1 cellular context compared by ENCODE assay signal in the genomic region with DNA sequence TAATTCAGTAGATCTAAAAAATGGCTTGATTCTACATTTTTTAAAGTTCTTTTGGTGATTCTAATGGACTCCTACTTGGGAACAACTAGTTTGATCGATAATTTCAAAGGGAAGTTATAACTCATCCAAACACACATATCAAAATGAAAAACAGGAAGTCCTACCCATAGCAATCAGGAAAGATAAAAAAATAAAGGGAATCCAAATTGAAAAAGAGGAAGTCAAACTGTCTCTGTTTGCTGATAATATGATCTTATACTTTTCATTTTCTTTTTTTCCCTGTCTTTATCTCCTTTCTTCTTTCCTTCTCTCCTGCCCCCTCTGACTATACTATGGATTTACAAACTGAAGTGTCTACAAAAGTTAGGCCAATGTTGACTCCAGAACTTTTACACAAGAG.
TF ChIP-seq lines count a peak whose summit lies in the region.

No MANE protein-coding gene starts in this region.

TF ChIP-seq in K562, 482 proteins besides CTCF, POLR2A, EP300 and RAD21 (continued from another document):
- TF ChIP-seq, protein P1, sequence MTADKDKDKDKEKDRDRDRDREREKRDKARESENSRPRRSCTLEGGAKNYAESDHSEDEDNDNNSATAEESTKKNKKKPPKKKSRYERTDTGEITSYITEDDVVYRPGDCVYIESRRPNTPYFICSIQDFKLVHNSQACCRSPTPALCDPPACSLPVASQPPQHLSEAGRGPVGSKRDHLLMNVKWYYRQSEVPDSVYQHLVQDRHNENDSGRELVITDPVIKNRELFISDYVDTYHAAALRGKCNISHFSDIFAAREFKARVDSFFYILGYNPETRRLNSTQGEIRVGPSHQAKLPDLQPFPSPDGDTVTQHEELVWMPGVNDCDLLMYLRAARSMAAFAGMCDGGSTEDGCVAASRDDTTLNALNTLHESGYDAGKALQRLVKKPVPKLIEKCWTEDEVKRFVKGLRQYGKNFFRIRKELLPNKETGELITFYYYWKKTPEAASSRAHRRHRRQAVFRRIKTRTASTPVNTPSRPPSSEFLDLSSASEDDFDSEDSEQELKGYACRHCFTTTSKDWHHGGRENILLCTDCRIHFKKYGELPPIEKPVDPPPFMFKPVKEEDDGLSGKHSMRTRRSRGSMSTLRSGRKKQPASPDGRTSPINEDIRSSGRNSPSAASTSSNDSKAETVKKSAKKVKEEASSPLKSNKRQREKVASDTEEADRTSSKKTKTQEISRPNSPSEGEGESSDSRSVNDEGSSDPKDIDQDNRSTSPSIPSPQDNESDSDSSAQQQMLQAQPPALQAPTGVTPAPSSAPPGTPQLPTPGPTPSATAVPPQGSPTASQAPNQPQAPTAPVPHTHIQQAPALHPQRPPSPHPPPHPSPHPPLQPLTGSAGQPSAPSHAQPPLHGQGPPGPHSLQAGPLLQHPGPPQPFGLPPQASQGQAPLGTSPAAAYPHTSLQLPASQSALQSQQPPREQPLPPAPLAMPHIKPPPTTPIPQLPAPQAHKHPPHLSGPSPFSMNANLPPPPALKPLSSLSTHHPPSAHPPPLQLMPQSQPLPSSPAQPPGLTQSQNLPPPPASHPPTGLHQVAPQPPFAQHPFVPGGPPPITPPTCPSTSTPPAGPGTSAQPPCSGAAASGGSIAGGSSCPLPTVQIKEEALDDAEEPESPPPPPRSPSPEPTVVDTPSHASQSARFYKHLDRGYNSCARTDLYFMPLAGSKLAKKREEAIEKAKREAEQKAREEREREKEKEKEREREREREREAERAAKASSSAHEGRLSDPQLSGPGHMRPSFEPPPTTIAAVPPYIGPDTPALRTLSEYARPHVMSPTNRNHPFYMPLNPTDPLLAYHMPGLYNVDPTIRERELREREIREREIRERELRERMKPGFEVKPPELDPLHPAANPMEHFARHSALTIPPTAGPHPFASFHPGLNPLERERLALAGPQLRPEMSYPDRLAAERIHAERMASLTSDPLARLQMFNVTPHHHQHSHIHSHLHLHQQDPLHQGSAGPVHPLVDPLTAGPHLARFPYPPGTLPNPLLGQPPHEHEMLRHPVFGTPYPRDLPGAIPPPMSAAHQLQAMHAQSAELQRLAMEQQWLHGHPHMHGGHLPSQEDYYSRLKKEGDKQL (CRISPR knock-in tag; IDR thresholded peaks at IDR 0.05; ENCODE audit: borderline replicate concordance): no peak
- no peak for TF ChIP-seq ZNF780A (CRISPR knock-in tag; IDR thresholded peaks at IDR 0.05)
